ENCODE assay signal across 29 cellular contexts in genomic region chr11:113481226-113481625, GRCh38. TPM values are rescaled to one million over a fixed set of nuclear protein-coding genes. Genes with fewer than 3 reads are reported as not detected.
"Had no signal": no experiment of that assay in that cellular context is flagged by ENCODE, and none has a peak within 500 bp of the region (broad histone marks: within the 10 kb centered on the region; RNA-seq: fewer than 3 reads in every experiment).

No MANE protein-coding gene starts in this region.

- H3K9me3 Mint-ChIP-seq: nephron; stimulated activated memory B cell treated with anti-CD40 and anti-IgM and Interleukin-4, amounts not matched to agents 10 μg/mL and 1 μg/mL and 100 μg/mL, for 72 hours; stimulated activated naive CD8-positive, alpha-beta T cell treated with anti-CD3 and anti-CD28 coated beads, Interleukin-15, Interleukin-2, amounts not matched to agents 100 ng/mL and 50 ng/mL, for 24 hours had no signal

- H3K36me3 ChIP-seq: esophagus squamous epithelium, spleen, tibial nerve, upper lobe of right lung, vagina had no signal

- H3K9me3 ChIP-seq: esophagus squamous epithelium, psoas muscle, spleen, testis, tibial nerve, upper lobe of right lung, vagina had no signal

- H3K27me3 ChIP-seq: testis, vagina had no signal

- DNase-seq: dermis blood vessel endothelial cell; esophagus squamous epithelium; foreskin fibroblast; head of caudate nucleus; left colon; left ventricle myocardium superior; mesenchymal stem cell; midbrain; naive B cell; psoas muscle; retina; spleen; stimulated activated CD4-positive, alpha-beta T cell treated with anti-CD3 and anti-CD28 coated beads, Interleukin-15, amount 100 ng/mL, for 24 hours; stimulated activated CD4-positive, alpha-beta T cell treated with anti-CD3 and anti-CD28 coated beads, Interleukin-1b, Interleukin-23, amount 100 ng/mL, for 48 hours; stimulated activated CD4-positive, alpha-beta T cell treated with anti-CD3 and anti-CD28 coated beads, Interleukin-4, amount 100 ng/mL, for 24 hours; testis; upper lobe of right lung had no signal

- H3K27ac ChIP-seq: esophagus squamous epithelium, hepatocyte, parathyroid adenoma, psoas muscle, spleen, testis, tibial nerve, upper lobe of right lung, vagina had no signal

- H3K4me3 Mint-ChIP-seq: naive B cell; nephron; stimulated activated memory B cell treated with anti-CD40 and anti-IgM and Interleukin-4, amounts not matched to agents 10 μg/mL and 1 μg/mL and 100 μg/mL, for 72 hours; stimulated activated naive CD8-positive, alpha-beta T cell treated with anti-CD3 and anti-CD28 coated beads, Interleukin-15, Interleukin-2, amounts not matched to agents 100 ng/mL and 50 ng/mL, for 24 hours had no signal

- H3K4me1 ChIP-seq: esophagus squamous epithelium, parathyroid adenoma, psoas muscle, spleen, testis, tibial nerve, upper lobe of right lung, vagina had no signal

- H3K27ac Mint-ChIP-seq: naive B cell; nephron; stimulated activated memory B cell treated with anti-CD40 and anti-IgM and Interleukin-4, amounts not matched to agents 10 μg/mL and 1 μg/mL and 100 μg/mL, for 72 hours; stimulated activated naive CD8-positive, alpha-beta T cell treated with anti-CD3 and anti-CD28 coated beads, Interleukin-15, Interleukin-2, amounts not matched to agents 100 ng/mL and 50 ng/mL, for 24 hours had no signal

- H3K36me3 Mint-ChIP-seq: naive B cell; stimulated activated memory B cell treated with anti-CD40 and anti-IgM and Interleukin-4, amounts not matched to agents 10 μg/mL and 1 μg/mL and 100 μg/mL, for 72 hours had no signal

- H3K4me3 ChIP-seq: esophagus squamous epithelium, hepatocyte, lung, psoas muscle, spleen, testis, tibial nerve, upper lobe of right lung, vagina had no signal

- H3K4me1 Mint-ChIP-seq: nephron had no signal

- ATAC-seq: left colon; left ventricle myocardium superior; psoas muscle; sciatic nerve; stimulated activated memory B cell treated with anti-CD40 and anti-IgM and Interleukin-4, amounts not matched to agents 10 μg/mL and 1 μg/mL and 100 μg/mL, for 72 hours; upper lobe of right lung had no signal

RNA-seq across cellular contexts. Expression of gene DRD2, which starts 6.0 kb away (rescaled TPM):
- total RNA-seq: dermis blood vessel endothelial cell, epithelial cell of proximal tubule, left ventricle myocardium superior, occipital lobe, skeletal muscle tissue, spleen, upper lobe of right lung had no signal
